In genomic region chr10:110916554-110917346, GRCh38 we compare ENCODE assay signal across 11 cellular contexts. TPM values are rescaled to one million over a fixed set of nuclear protein-coding genes. Genes with fewer than 3 reads are reported as not detected.
DNase-seq lines count a peak whose midpoint lies in the region; ATAC-seq, FAIRE-seq and TF ChIP-seq lines count a peak whose summit lies in the region.
"Had no signal": no experiment of that assay in that cellular context is flagged by ENCODE, and none has a peak within 500 bp of the region (broad histone marks: within the 10 kb centered on the region; RNA-seq: fewer than 3 reads in every experiment).

No MANE protein-coding gene starts in this region.

- H3K79me2 ChIP-seq in PC-3 (ENCODE audit: low read length): peaks cover 28% of the 10 kb centered on the region
- peaks cover 13% of the 10 kb centered on the region for H3K79me2 ChIP-seq in endothelial cell of umbilical vein (ENCODE audit: control insufficient read depth, insufficient read depth, low read length)

- H3F3A ChIP-seq in PC-3 (ENCODE audit: low read length, unreplicated experiment): no peaks in the 10 kb centered on the region

- DNase-seq in GM12892 (ENCODE audit: insufficient read length) (no peak), PC-3 (peak; percentile 61), endothelial cell of umbilical vein (ENCODE audit: low read depth, low spot score) (peak; percentile 12), retinal pigment epithelial cell (ENCODE audit: low read depth) (peak; percentile 41), NCI-H1417 (lab: John Stamatoyannopoulos, UW) (no peak), adrenal gland (no peak), GM12891 (ENCODE audit: insufficient read length, low spot score) (no peak)
- DNase-seq: activated T-cell treated with anti-CD3 and anti-CD28 coated beads for 4 hours, MV-4-11, RPMI8226 had no signal

- dilution Hi-C loops in endothelial cell of umbilical vein (cut with MboI; ENCODE audit: extremely low pct_ligation_motif_present, low sequenced_read_pairs): no loop called here

- TF ChIP-seq CTCF in PC-3 (conservative IDR thresholded peaks at IDR 0.05; ENCODE audit: low read depth, low read length) (no peak), endothelial cell of umbilical vein (IDR thresholded peaks at IDR 0.05; ENCODE audit: extremely low read depth in 1 of 2, insufficient read depth in 1 of 2, low read depth in 1 of 2, low read length in 2 of 2) (no peak), retinal pigment epithelial cell (conservative IDR thresholded peaks at IDR 0.05; ENCODE audit: low read depth, low read length) (no peak), adrenal gland (IDR thresholded peaks at IDR 0.05) (no peak)

- TF ChIP-seq POLR2A in GM12892 (IDR thresholded peaks at IDR 0.05; ENCODE audit: low read depth, low read length) (no peak), endothelial cell of umbilical vein (IDR thresholded peaks at IDR 0.05; ENCODE audit: low read depth, low read length) (no peak), adrenal gland (IDR thresholded peaks at IDR 0.05) (no peak), GM12891 (IDR thresholded peaks at IDR 0.05; ENCODE audit: low read depth, low read length) (no peak)

- no peaks in the 10 kb centered on the region for H3K36me3 ChIP-seq in PC-3 (ENCODE audit: low read depth, low read length)
- no peaks in the 10 kb centered on the region for H3K36me3 ChIP-seq in endothelial cell of umbilical vein (ENCODE audit: control insufficient read depth in 2 of 2, extremely low read depth in 1 of 2, insufficient read depth in 2 of 2, low read length in 2 of 2)
- no peaks in the 10 kb centered on the region for H3K36me3 ChIP-seq in adrenal gland (replicated peaks in 1 of 2)

- H3K9me1 ChIP-seq in endothelial cell of umbilical vein (replicated peaks; ENCODE audit: control insufficient read depth, extremely low read depth, insufficient read depth, low read length): no peaks in the 10 kb centered on the region

- H3K4me1 ChIP-seq in PC-3 (ENCODE audit: insufficient read depth, low read length) (peaks cover 37% of the 10 kb centered on the region), endothelial cell of umbilical vein (ENCODE audit: control insufficient read depth, extremely low read depth, insufficient read depth, low read length) (peaks cover 17% of the 10 kb centered on the region), adrenal gland (replicated peaks in 1 of 2) (peaks cover 13 to 21% of the 10 kb centered on the region in 2 donors)

- no peaks in the 10 kb centered on the region for H3K9me2 ChIP-seq in PC-3 (replicated peaks; ENCODE audit: low read length)

- intact Hi-C loops in PC-3 (cut with micrococcal nuclease): loop anchor here (5.0 kb wide), 4 partner anchors 34 to 609 kb away; no protein-coding TSS in a partner anchor
- intact Hi-C loops in endothelial cell of umbilical vein (cut with micrococcal nuclease): loop anchor here (5.0 kb wide), 2 partner anchors 414 to 519 kb away; no protein-coding TSS in a partner anchor
- intact Hi-C loops in adrenal gland (cut with DNase I): no loop called here

- peak overlapping the region; percentile 82; the same call in 1 of the 2 replicates for H3K4me3 ChIP-seq in PC-3 (ENCODE audit: low read length)
- no peak overlapping the region for H3K4me3 ChIP-seq in endothelial cell of umbilical vein (replicated peaks in 1 of 3; ENCODE audit: insufficient read depth in 1 of 3, low read depth in 1 of 3, low read length in 3 of 3)
- no peak overlapping the region for H3K4me3 ChIP-seq in retinal pigment epithelial cell (ENCODE audit: low read length)
- H3K4me3 ChIP-seq in adrenal gland: no peak overlapping the region

- H3K9ac ChIP-seq in PC-3 (ENCODE audit: low read length): no peak overlapping the region
- no peak overlapping the region for H3K9ac ChIP-seq in endothelial cell of umbilical vein (replicated peaks; ENCODE audit: extremely low read depth, insufficient read depth, low read length)

- BruUV-seq in PC-3 (replicated peaks; lab: Mats Ljungman, UMichigan) (no TSS peak), endothelial cell of umbilical vein (replicated peaks; lab: Mats Ljungman, UMichigan) (no TSS peak)

- no peaks in the 10 kb centered on the region for H3K27me3 ChIP-seq in PC-3 (ENCODE audit: low read length)
- H3K27me3 ChIP-seq in endothelial cell of umbilical vein (ENCODE audit: control insufficient read depth in 2 of 2, insufficient read depth in 2 of 2, low read length in 2 of 2): no peaks in the 10 kb centered on the region
- no peaks in the 10 kb centered on the region for H3K27me3 ChIP-seq in adrenal gland

- FAIRE-seq in GM12892 (lab: Jason Lieb, UNC) (peak; percentile 62), endothelial cell of umbilical vein (lab: Jason Lieb, UNC) (no peak), GM12891 (lab: Jason Lieb, UNC) (no peak)
- FAIRE-seq: GM12878 had no signal

- H3K4me2 ChIP-seq in PC-3 (ENCODE audit: low read length) (peak overlapping the region; percentile 92), endothelial cell of umbilical vein (ENCODE audit: insufficient read depth, low read length) (no peak overlapping the region)

- CTCF ChIA-PET in PC-3 (lab: Charles Lee): no interaction called here
- CTCF ChIA-PET in endothelial cell of umbilical vein (lab: Charles Lee): no interaction called here

- POLR2A ChIA-PET in PC-3 (lab: Charles Lee; ENCODE audit: unreplicated experiment) (interaction anchor here (0.7 kb wide), 1 partner anchor 171 kb away, joined by 4 read pairs; no protein-coding TSS in a partner anchor), endothelial cell of umbilical vein (lab: Charles Lee) (interaction anchor here (0.6 to 0.7 kb wide), 2 partner anchors 245 to 612 kb away, joined by 5 to 10 read pairs; no protein-coding TSS in a partner anchor)

- peak overlapping the region; percentile 45 for H3K27ac ChIP-seq in PC-3 (ENCODE audit: low read length)
- no peak overlapping the region for H3K27ac ChIP-seq in endothelial cell of umbilical vein (ENCODE audit: insufficient read depth, low read depth, low read length)
- no peak overlapping the region for H3K27ac ChIP-seq in adrenal gland

- H4K20me1 ChIP-seq in PC-3 (ENCODE audit: low read length): peaks cover 8% of the 10 kb centered on the region; the same call in 1 of the 2 replicates
- H4K20me1 ChIP-seq in endothelial cell of umbilical vein (replicated peaks; ENCODE audit: control insufficient read depth, extremely low read depth, insufficient read depth, low read length): no peaks in the 10 kb centered on the region

- H3K9me3 ChIP-seq in PC-3 (ENCODE audit: low read length): no peaks in the 10 kb centered on the region
- H3K9me3 ChIP-seq in endothelial cell of umbilical vein (replicated peaks; ENCODE audit: control insufficient read depth, insufficient read depth, low read length): no peaks in the 10 kb centered on the region
- H3K9me3 ChIP-seq in adrenal gland (replicated peaks in 1 of 3): no peaks in the 10 kb centered on the region

- 85 to 90% (median 86%) methylated on average over 3 of the region's 3 CpGs for WGBS in adrenal gland, 4 donors

- no peak; the same call in 1 of the 2 replicates for ATAC-seq in PC-3
- ATAC-seq: GM12878 had no signal

- H2AFZ ChIP-seq in PC-3 (ENCODE audit: low read length): no peak overlapping the region
- H2AFZ ChIP-seq in endothelial cell of umbilical vein (ENCODE audit: low read depth, low read length): no peak overlapping the region

TF ChIP-seq in endothelial cell of umbilical vein, 7 proteins besides CTCF, POLR2A, EP300 and RAD21 (continues in another document):
- TF ChIP-seq MYC (IDR thresholded peaks at IDR 0.05; ENCODE audit: low read depth, low read length): no peak

RNA-seq across cellular contexts. Expression of gene BBIP1, which starts 2.2 kb away (rescaled TPM):
- 34.4 TPM for polyA plus RNA-seq in GM12892 (2012; ENCODE audit: missing spikeins)
- total RNA-seq in PC-3 (2014; rRNA removed): 12.0 and 19.6 TPM in 2 replicates
- total RNA-seq in endothelial cell of umbilical vein: 32.8 and 34.9 TPM in 2 replicates
- 9.9 and 10.0 TPM in 2 replicates for polyA plus RNA-seq in endothelial cell of umbilical vein
- 18.5 and 19.2 TPM in 2 replicates for polyA plus RNA-seq in endothelial cell of umbilical vein (2011; cell fraction: cytosol; rRNA removed)
- polyA plus RNA-seq in endothelial cell of umbilical vein (2011; cell fraction: nucleus; rRNA removed): 21.9 TPM in 2 replicates
- polyA plus RNA-seq in endothelial cell of umbilical vein (2012): 34.6 and 39.2 TPM in 2 replicates
- 4.7 and 12.0 TPM in 2 replicates for polyA minus RNA-seq in endothelial cell of umbilical vein
- polyA minus RNA-seq in endothelial cell of umbilical vein (2011; cell fraction: cytosol; rRNA and poly(A)+ RNA removed): 6.3 TPM
- 27.5 and 36.5 TPM in 2 replicates for polyA minus RNA-seq in endothelial cell of umbilical vein (2011; cell fraction: nucleus; rRNA and poly(A)+ RNA removed)
- total RNA-seq in adrenal gland: 10 to 100 TPM; 14.5 to 51.7 (median 39.8) TPM
- polyA plus RNA-seq in adrenal gland: 10 to 100 TPM; 46.5 to 86.9 (median 50.8) TPM
- polyA plus RNA-seq in GM12891 (2012; ENCODE audit: low read depth, missing spikeins): 19.9 TPM

RNA-seq across cellular contexts. Expression of gene SHOC2, which starts 2.7 kb away (rescaled TPM):
- 35.2 TPM for polyA plus RNA-seq in GM12892 (2012; ENCODE audit: missing spikeins)
- total RNA-seq in PC-3 (2014; rRNA removed) (11.4 and 14.3 TPM in 2 replicates), endothelial cell of umbilical vein (37.1 and 39.1 TPM in 2 replicates), adrenal gland (10 to 100 TPM; 24.1 to 78.2 (median 37.1) TPM)
- polyA plus RNA-seq in endothelial cell of umbilical vein (9.2 and 13.0 TPM in 2 replicates), adrenal gland (10 to 100 TPM; 16.4 to 43.3 (median 16.7) TPM)
- 13.3 and 14.6 TPM in 2 replicates for polyA plus RNA-seq in endothelial cell of umbilical vein (2011; cell fraction: cytosol; rRNA removed)
- 15.6 and 16.1 TPM in 2 replicates for polyA plus RNA-seq in endothelial cell of umbilical vein (2011; cell fraction: nucleus; rRNA removed)
- 25.1 and 30.8 TPM in 2 replicates for polyA plus RNA-seq in endothelial cell of umbilical vein (2012)
- 23.6 and 25.7 TPM in 2 replicates for polyA minus RNA-seq in endothelial cell of umbilical vein
- polyA minus RNA-seq in endothelial cell of umbilical vein (2011; cell fraction: cytosol; rRNA and poly(A)+ RNA removed): 19.7 TPM
- polyA minus RNA-seq in endothelial cell of umbilical vein (2011; cell fraction: nucleus; rRNA and poly(A)+ RNA removed): 51.7 and 64.2 TPM in 2 replicates
- 24.4 TPM for polyA plus RNA-seq in GM12891 (2012; ENCODE audit: low read depth, missing spikeins)

RNA-seq across cellular contexts. Expression of gene PDCD4, which starts 45.0 kb away (rescaled TPM):
- 331 TPM for polyA plus RNA-seq in GM12892 (2012; ENCODE audit: missing spikeins)
- total RNA-seq in PC-3 (2014; rRNA removed) (19.4 and 24.4 TPM in 2 replicates), endothelial cell of umbilical vein (46.1 and 47.9 TPM in 2 replicates), adrenal gland (100 to 1,000 TPM in 1 of 8 donors, 10 to 100 TPM in 7; 16.8 to 108 (median 41.3) TPM)
- polyA plus RNA-seq in endothelial cell of umbilical vein (8.0 and 14.4 TPM in 2 replicates), adrenal gland (10 to 100 TPM; 39.7 to 75.1 (median 47.0) TPM)
- 22.5 and 25.6 TPM in 2 replicates for polyA plus RNA-seq in endothelial cell of umbilical vein (2011; cell fraction: cytosol; rRNA removed)
- 24.6 and 37.0 TPM in 2 replicates for polyA plus RNA-seq in endothelial cell of umbilical vein (2011; cell fraction: nucleus; rRNA removed)
- 90.2 and 102 TPM in 2 replicates for polyA plus RNA-seq in endothelial cell of umbilical vein (2012)
- polyA minus RNA-seq in endothelial cell of umbilical vein: 18.2 and 20.4 TPM in 2 replicates
- polyA minus RNA-seq in endothelial cell of umbilical vein (2011; cell fraction: cytosol; rRNA and poly(A)+ RNA removed): 38.9 TPM
- 34.4 and 40.4 TPM in 2 replicates for polyA minus RNA-seq in endothelial cell of umbilical vein (2011; cell fraction: nucleus; rRNA and poly(A)+ RNA removed)
- polyA plus RNA-seq in GM12891 (2012; ENCODE audit: low read depth, missing spikeins): 287 TPM

Comparison
In these comparisons a context has a peak if more than half of its experiments do, and no peak if none do; other contexts are left out.
1. DNase-seq: peak in PC-3 (single experiment), endothelial cell of umbilical vein (single experiment) and retinal pigment epithelial cell (single experiment); none in GM12892 (single experiment), NCI-H1417 (0 of 3), adrenal gland (0 of 7) and GM12891 (single experiment).
2. intact Hi-C loops: an anchor here in PC-3 (5.0 kb wide) and endothelial cell of umbilical vein (5.0 kb wide); none called in adrenal gland.